In genomic region chr14:69153848-69154208, GRCh38 we compare ENCODE assay signal across 1 cellular context.
TF ChIP-seq lines count a peak whose summit lies in the region.

No MANE protein-coding gene starts in this region.

TF ChIP-seq in HepG2, 621 proteins besides CTCF, POLR2A, EP300 and RAD21 (continued from another document):
- TF ChIP-seq ZNF710 (CRISPR knock-in tag; IDR thresholded peaks at IDR 0.05; ENCODE audit: borderline replicate concordance) (peak; percentile 26; the same call in 1 of the 2 replicates), TFAP4 (IDR thresholded peaks at IDR 0.05; ENCODE audit: borderline replicate concordance, low read depth) (peak; percentile 48; the same call in 1 of the 2 replicates), ZNF317 (CRISPR knock-in tag; IDR thresholded peaks at IDR 0.05) (0 out of 2 replicates have a peak, but pooled peaks have one; percentile 39), ZNF850 (CRISPR knock-in tag; conservative IDR thresholded peaks at IDR 0.05) (no peak), CHCHD3 (CRISPR knock-in tag; IDR thresholded peaks at IDR 0.05) (no peak)
